ENCODE assay signal across 8 cellular contexts in genomic region chr3:179604336-179605078, GRCh38. TPM values are rescaled to one million over a fixed set of nuclear protein-coding genes. Genes with fewer than 3 reads are reported as not detected.
DNase-seq lines count a peak whose midpoint lies in the region; ATAC-seq, FAIRE-seq and TF ChIP-seq lines count a peak whose summit lies in the region.

MRPL47 (minus strand) TSS chr3:179604638; CDS start chr3:179604624, 14 bp downstream.
NDUFB5 (plus strand) TSS chr3:179604794; CDS start chr3:179604816, 22 bp downstream.

- H3K27me3 ChIP-seq in esophagus muscularis mucosa = no peaks in the 10 kb centered on the region
- H3K27me3 ChIP-seq in muscle layer of duodenum (ENCODE audit: low read depth, low read length) = no peaks in the 10 kb centered on the region

- TF ChIP-seq CTCF in esophagus muscularis mucosa (IDR thresholded peaks at IDR 0.05) = no peak

- FAIRE-seq in RCC 7860 (lab: Jason Lieb, UNC) = peak; percentile 87

- H3K4me3 ChIP-seq in esophagus muscularis mucosa (peak within 1 kb of the TSS; percentile 71 to 92 (median 79)), muscle layer of duodenum (ENCODE audit: low read depth in 1 of 2, low read length in 2 of 2) (peak within 1 kb of the TSS; percentile 99)

- TF ChIP-seq POLR2A in esophagus muscularis mucosa (IDR thresholded peaks at IDR 0.05; ENCODE audit: low read depth) = peak; percentile 51

- no peaks in the 10 kb centered on the region for H3K9me3 ChIP-seq in KOPT-K1 (ENCODE audit: insufficient read depth, low read length, poor library complexity, severe bottlenecking)
- H3K9me3 ChIP-seq in esophagus muscularis mucosa = no peaks in the 10 kb centered on the region
- no peaks in the 10 kb centered on the region for H3K9me3 ChIP-seq in muscle layer of duodenum (ENCODE audit: control insufficient read depth in 1 of 2, low read length in 2 of 2)

- H3K36me3 Mint-ChIP-seq in activated T-cell treated with anti-CD3 and anti-CD28 coated beads, Interleukin-2, amount 50 U/mL, for 72 hours (ENCODE audit: insufficient read depth in 2 of 2) = peaks cover 7 to 20% of the 10 kb centered on the region in 2 donors

- intact Hi-C loops in esophagus muscularis mucosa (cut with DNase I) = loop anchor here (5.0 kb wide), 1 partner anchor 48 kb away; the partner anchor contains the start of gene USP13

- TF ChIP-seq EP300 in esophagus muscularis mucosa (IDR thresholded peaks at IDR 0.05) = no peak

- peaks cover 36% of the 10 kb centered on the region for H3K36me3 ChIP-seq in KOPT-K1 (ENCODE audit: insufficient read depth, low read length)
- peaks cover 14 to 47% (median 31%) of the 10 kb centered on the region in 4 donors for H3K36me3 ChIP-seq in esophagus muscularis mucosa
- H3K36me3 ChIP-seq in muscle layer of duodenum (ENCODE audit: control insufficient read depth in 1 of 2, insufficient read depth in 2 of 2, low read length in 2 of 2) = peaks cover 13 to 36% of the 10 kb centered on the region in 2 donors

- H3K4me1 Mint-ChIP-seq in activated T-cell treated with anti-CD3 and anti-CD28 coated beads, Interleukin-2, amount 50 U/mL, for 72 hours (ENCODE audit: low read depth) = peaks cover 50% of the 10 kb centered on the region

- DNase-seq in DMS79 (lab: John Stamatoyannopoulos, UW) (peak; percentile 94), RCC 7860 (ENCODE audit: low spot score) (peak; percentile 90), esophagus muscularis mucosa (ENCODE audit: extremely low spot score) (peak; percentile 98)
- peak; percentile 92 for DNase-seq in activated T-cell treated with anti-CD3 and anti-CD28 coated beads, Interleukin-2, amount 50 U/mL, for 72 hours
- DNase-seq in stimulated activated CD8-positive, alpha-beta memory T cell treated with anti-CD3 and anti-CD28 coated beads, Interleukin-7, amount 100 ng/mL, for 4 hours (ENCODE audit: low read depth in 2 of 2) = peak; percentile 84 to 90

- H3K27me3 Mint-ChIP-seq in activated T-cell treated with anti-CD3 and anti-CD28 coated beads, Interleukin-2, amount 50 U/mL, for 72 hours (ENCODE audit: low read depth) = no peaks in the 10 kb centered on the region

- no peaks in the 10 kb centered on the region for H3K9me3 Mint-ChIP-seq in activated T-cell treated with anti-CD3 and anti-CD28 coated beads, Interleukin-2, amount 50 U/mL, for 72 hours

- peak within 1 kb of the TSS; percentile 100 for H3K27ac Mint-ChIP-seq in activated T-cell treated with anti-CD3 and anti-CD28 coated beads, Interleukin-2, amount 50 U/mL, for 72 hours

- H3K4me3 Mint-ChIP-seq in activated T-cell treated with anti-CD3 and anti-CD28 coated beads, Interleukin-2, amount 50 U/mL, for 72 hours = peak within 1 kb of the TSS; percentile 99

- WGBS in esophagus muscularis mucosa = 2% methylated on average over 28 of the region's 45 CpGs

- H3K27ac ChIP-seq in KOPT-K1 (ENCODE audit: low read depth, low read length, poor library complexity, severe bottlenecking) (peak within 1 kb of the TSS; percentile 82), esophagus muscularis mucosa (replicated peaks in 1 of 4) (peak within 1 kb of the TSS; percentile 89 to 93 (median 92)), muscle layer of duodenum (ENCODE audit: low read length) (peak within 1 kb of the TSS; percentile 98)

- peak; percentile 97 for ATAC-seq in GM21786 (IDR thresholded peaks at IDR 0.05; ENCODE audit: unreplicated experiment)
- ATAC-seq in activated T-cell treated with anti-CD3 and anti-CD28 coated beads, Interleukin-2, amount 50 U/mL, for 72 hours (replicated peaks in 1 of 2) = peak; percentile 87 to 90

- H3K4me1 ChIP-seq in esophagus muscularis mucosa (peaks cover 20 to 62% (median 51%) of the 10 kb centered on the region in 4 donors), muscle layer of duodenum (ENCODE audit: control insufficient read depth in 1 of 2, insufficient read depth in 2 of 2, low read length in 2 of 2) (peaks cover 0 to 33% of the 10 kb centered on the region in 2 donors)

RNA-seq across cellular contexts. Expression of gene MRPL47, which starts in this region (rescaled TPM):
- 10 to 100 TPM; 39.7 to 47.2 TPM for total RNA-seq in activated T-cell treated with anti-CD3 and anti-CD28 coated beads, Interleukin-2, amount 50 U/mL, for 72 hours
- 10 to 100 TPM; 24.4 to 33.6 (median 30.6) TPM for total RNA-seq in esophagus muscularis mucosa

RNA-seq across cellular contexts. Expression of gene NDUFB5, which starts in this region (rescaled TPM):
- 100 to 1,000 TPM; 114 to 133 TPM for total RNA-seq in activated T-cell treated with anti-CD3 and anti-CD28 coated beads, Interleukin-2, amount 50 U/mL, for 72 hours
- total RNA-seq in esophagus muscularis mucosa = 100 to 1,000 TPM in 1 of 4 donors, 10 to 100 TPM in 3; 62.7 to 112 (median 83.1) TPM

Comparison
In these comparisons a context has a peak if more than half of its experiments do, and no peak if none do; other contexts are left out.
1. Peak in every context shown above with its lines: DNase-seq, ATAC-seq, H3K4me3 ChIP-seq and H3K27ac ChIP-seq.